In genomic region chr12:56333197-56333678, GRCh38 we compare ENCODE assay signal across 1 cellular context.
TF ChIP-seq lines count a peak whose summit lies in the region.

No MANE protein-coding gene starts in this region.

TF ChIP-seq in GM12878, 131 proteins besides CTCF, POLR2A, EP300 and RAD21 (continued from another document):
- TF ChIP-seq ZBTB11 (CRISPR knock-in tag; IDR thresholded peaks at IDR 0.05) (no peak), KLF5 (IDR thresholded peaks at IDR 0.05; ENCODE audit: partially characterized antibody) (no peak), SMAD5 (IDR thresholded peaks at IDR 0.05; ENCODE audit: low read depth) (peak; percentile 77; the same call in 1 of the 2 replicates), GATAD2B (conservative IDR thresholded peaks at IDR 0.05; ENCODE audit: low read depth) (no peak), STAT1 (conservative IDR thresholded peaks at IDR 0.05) (no peak), PAX5 (IDR thresholded peaks at IDR 0.05; ENCODE audit: borderline replicate concordance, low read depth, low read length) (no peak), SP1 (IDR thresholded peaks at IDR 0.05; ENCODE audit: low read depth, low read length) (no peak)
